In the genomic region with DNA sequence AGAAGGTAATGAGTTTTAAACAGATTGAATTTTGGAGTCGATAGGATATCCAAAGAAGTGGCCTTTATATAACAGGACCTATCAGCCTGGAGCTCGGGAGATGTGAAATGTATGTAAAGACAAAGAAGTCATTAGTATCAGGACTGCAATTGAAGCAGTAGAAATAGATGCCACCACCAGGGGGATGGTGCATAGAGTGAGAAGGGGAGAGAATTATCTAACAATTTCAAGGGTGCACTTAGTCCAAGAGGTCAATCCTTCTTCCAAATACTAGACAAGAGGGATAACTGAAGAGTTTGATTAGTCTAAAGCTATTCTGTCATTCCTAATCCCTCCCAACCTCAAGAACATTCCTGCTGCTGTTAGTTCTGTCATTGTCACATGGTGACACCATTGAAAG, we compare ENCODE assay signal across 15 cellular contexts.
DNase-seq lines count a peak whose midpoint lies in the region; ATAC-seq and TF ChIP-seq lines count a peak whose summit lies in the region.
"Had no signal": no experiment of that assay in that cellular context is flagged by ENCODE, and none has a peak within 500 bp of the region (broad histone marks: within the 10 kb centered on the region; RNA-seq: fewer than 3 reads in every experiment).

No MANE protein-coding gene starts in this region.

- TF ChIP-seq POLR2A in HCT116 (IDR thresholded peaks at IDR 0.05; ENCODE audit: borderline replicate concordance, extremely low read depth, insufficient read depth, insufficient read length): no peak

- no TSS peak for BruUV-seq in HCT116 (replicated peaks; lab: Mats Ljungman, UMichigan)

- ATAC-seq in HCT116 (peak; percentile 70), HG02840 (IDR thresholded peaks at IDR 0.05; ENCODE audit: low FRiP score, unreplicated experiment) (no peak)
- no peak for ATAC-seq in stimulated activated memory B cell treated with anti-CD40 and anti-IgM and Interleukin-4, amounts not matched to agents 10 μg/mL and 1 μg/mL and 100 μg/mL, for 72 hours
- ATAC-seq: left cardiac atrium had no signal

- no peaks in the 10 kb centered on the region for H3K4me1 Mint-ChIP-seq in stimulated activated memory B cell treated with anti-CD40 and anti-IgM and Interleukin-4, amounts not matched to agents 10 μg/mL and 1 μg/mL and 100 μg/mL, for 72 hours
- H3K4me1 Mint-ChIP-seq: naive B cell had no signal

- H2AFZ ChIP-seq in HCT116 (ENCODE audit: low read depth, low read length, poor library complexity, severe bottlenecking): no peak overlapping the region

- H3K4me1 ChIP-seq in HCT116 (ENCODE audit: control insufficient read depth in 1 of 2, insufficient read depth in 2 of 2, low read length in 2 of 2) (no peaks in the 10 kb centered on the region), colonic mucosa (no peaks in the 10 kb centered on the region)
- H3K4me1 ChIP-seq: ascending aorta, Peyer's patch had no signal

- peak in 2 of 3 experiments; percentile 41 to 52; a peak in 4 of 6 replicates for TF ChIP-seq CTCF in HCT116 (IDR thresholded peaks at IDR 0.05 in 2 of 3, conservative IDR thresholded peaks at IDR 0.05 in 1 of 3; ENCODE audit: borderline replicate concordance in 1 of 3, insufficient read depth in 1 of 3, low read depth in 2 of 3, low read length in 2 of 3)
- TF ChIP-seq CTCF in GM20000 (IDR thresholded peaks at IDR 0.05; ENCODE audit: extremely low read depth, missing control alignments): no peak
- no peak for TF ChIP-seq CTCF in colonic mucosa (IDR thresholded peaks at IDR 0.05)

- TF ChIP-seq RAD21 in HCT116 (IDR thresholded peaks at IDR 0.05; ENCODE audit: low read depth): no peak

- CTCF ChIA-PET in HCT116 (lab: Charles Lee): interaction anchor here (0.7 kb wide), 1 partner anchor 104 kb away, joined by 3 read pairs; no protein-coding TSS in a partner anchor

- H3K36me3 Mint-ChIP-seq in stimulated activated memory B cell treated with anti-CD40 and anti-IgM and Interleukin-4, amounts not matched to agents 10 μg/mL and 1 μg/mL and 100 μg/mL, for 72 hours: no peaks in the 10 kb centered on the region
- H3K36me3 Mint-ChIP-seq: activated CD4-positive, alpha-beta memory T cell treated with anti-CD3 and anti-CD28 coated beads for 36 hours had no signal

- H3K27ac ChIP-seq in HCT116 (ENCODE audit: low read depth, low read length) (no peak overlapping the region), colonic mucosa (no peak overlapping the region)
- H3K27ac ChIP-seq: ascending aorta, Peyer's patch had no signal

- no peaks in the 10 kb centered on the region for H3K9me2 ChIP-seq in HCT116 (ENCODE audit: insufficient read depth)

- no peak overlapping the region for H3K4me2 ChIP-seq in HCT116 (ENCODE audit: low read length)

- H3K27me3 Mint-ChIP-seq in stimulated activated memory B cell treated with anti-CD40 and anti-IgM and Interleukin-4, amounts not matched to agents 10 μg/mL and 1 μg/mL and 100 μg/mL, for 72 hours: peaks cover 16% of the 10 kb centered on the region
- H3K27me3 Mint-ChIP-seq: activated CD4-positive, alpha-beta memory T cell treated with anti-CD3 and anti-CD28 coated beads for 36 hours had no signal

- no peaks in the 10 kb centered on the region for H3K9me3 ChIP-seq in HCT116 (ENCODE audit: control insufficient read depth in 1 of 2, insufficient read depth in 1 of 2, low read depth in 1 of 2, low read length in 2 of 2)
- H3K9me3 ChIP-seq in colonic mucosa: no peaks in the 10 kb centered on the region
- H3K9me3 ChIP-seq: ascending aorta, Peyer's patch had no signal

- H4K20me1 ChIP-seq in HCT116 (ENCODE audit: insufficient read depth): no peaks in the 10 kb centered on the region

- no peaks in the 10 kb centered on the region for H3K79me2 ChIP-seq in HCT116 (ENCODE audit: insufficient read depth, low read length)

- no peaks in the 10 kb centered on the region for H3K27me3 ChIP-seq in HCT116 (ENCODE audit: insufficient read depth, low read length)
- H3K27me3 ChIP-seq in colonic mucosa: no peaks in the 10 kb centered on the region
- H3K27me3 ChIP-seq: ascending aorta, Peyer's patch had no signal

- peak; percentile 58 for DNase-seq in DMS53 (lab: John Stamatoyannopoulos, UW)
- no peak for DNase-seq in HCT116 (ENCODE audit: low read depth, low spot score)
- peak; percentile 13 for DNase-seq in RPMI8226
- peak; percentile 16 for DNase-seq in iPS-NIHi11 (ENCODE audit: low spot score)
- no peak for DNase-seq in GM20000 (ENCODE audit: low spot score)
- DNase-seq in colonic mucosa: no peak
- DNase-seq: activated CD4-positive, alpha-beta memory T cell treated with anti-CD3 and anti-CD28 coated beads for 36 hours; effector CD4-positive, alpha-beta T cell; left cardiac atrium; MV-4-11; naive B cell; Peyer's patch had no signal

- H3K36me3 ChIP-seq in HCT116 (ENCODE audit: control insufficient read depth in 1 of 2, insufficient read depth in 2 of 2, low read length in 2 of 2) (no peaks in the 10 kb centered on the region), colonic mucosa (no peaks in the 10 kb centered on the region)
- H3K36me3 ChIP-seq: ascending aorta, Peyer's patch had no signal

- no peak overlapping the region for H3K4me3 Mint-ChIP-seq in stimulated activated memory B cell treated with anti-CD40 and anti-IgM and Interleukin-4, amounts not matched to agents 10 μg/mL and 1 μg/mL and 100 μg/mL, for 72 hours
- H3K4me3 Mint-ChIP-seq: activated CD4-positive, alpha-beta memory T cell treated with anti-CD3 and anti-CD28 coated beads for 36 hours; naive B cell had no signal

- POLR2A ChIA-PET in HCT116 (lab: Charles Lee): no interaction called here

- H3K4me3 ChIP-seq in HCT116 (replicated peaks in 1 of 2; ENCODE audit: low read depth in 1 of 2, low read length in 2 of 2) (no peak overlapping the region), colonic mucosa (no peak overlapping the region)
- H3K4me3 ChIP-seq: ascending aorta, Peyer's patch had no signal

- intact Hi-C loops in HCT116 (cut with micrococcal nuclease): no loop called here
- intact Hi-C loops in colonic mucosa (cut with DNase I): no loop called here

- no peak overlapping the region for H3K27ac Mint-ChIP-seq in stimulated activated memory B cell treated with anti-CD40 and anti-IgM and Interleukin-4, amounts not matched to agents 10 μg/mL and 1 μg/mL and 100 μg/mL, for 72 hours
- H3K27ac Mint-ChIP-seq: activated CD4-positive, alpha-beta memory T cell treated with anti-CD3 and anti-CD28 coated beads for 36 hours; naive B cell had no signal

- RAD21 ChIA-PET in HCT116 (lab: Charles Lee; ENCODE audit: low non-redundant PET in 1 of 2, low total read pairs in 2 of 2, uncharacterized antibody in 2 of 2, unreplicated experiment in 2 of 2): no interaction called here

- no peaks in the 10 kb centered on the region for H3K9me3 Mint-ChIP-seq in stimulated activated memory B cell treated with anti-CD40 and anti-IgM and Interleukin-4, amounts not matched to agents 10 μg/mL and 1 μg/mL and 100 μg/mL, for 72 hours
- H3K9me3 Mint-ChIP-seq: activated CD4-positive, alpha-beta memory T cell treated with anti-CD3 and anti-CD28 coated beads for 36 hours had no signal

- no peak overlapping the region for H3K9ac ChIP-seq in HCT116 (ENCODE audit: low read length)
- no peak overlapping the region for H3K9ac ChIP-seq in colonic mucosa (ENCODE audit: low read depth in 2 of 2, low read length in 2 of 2)

TF ChIP-seq in HCT116, 20 proteins besides CTCF, POLR2A, EP300 and RAD21:
- no peak for TF ChIP-seq YY1 (IDR thresholded peaks at IDR 0.05; ENCODE audit: extremely low read depth, insufficient replicate concordance, low read depth, low read length)
- TF ChIP-seq CEBPB (IDR thresholded peaks at IDR 0.05; ENCODE audit: low read depth): no peak
- TF ChIP-seq, protein P1, sequence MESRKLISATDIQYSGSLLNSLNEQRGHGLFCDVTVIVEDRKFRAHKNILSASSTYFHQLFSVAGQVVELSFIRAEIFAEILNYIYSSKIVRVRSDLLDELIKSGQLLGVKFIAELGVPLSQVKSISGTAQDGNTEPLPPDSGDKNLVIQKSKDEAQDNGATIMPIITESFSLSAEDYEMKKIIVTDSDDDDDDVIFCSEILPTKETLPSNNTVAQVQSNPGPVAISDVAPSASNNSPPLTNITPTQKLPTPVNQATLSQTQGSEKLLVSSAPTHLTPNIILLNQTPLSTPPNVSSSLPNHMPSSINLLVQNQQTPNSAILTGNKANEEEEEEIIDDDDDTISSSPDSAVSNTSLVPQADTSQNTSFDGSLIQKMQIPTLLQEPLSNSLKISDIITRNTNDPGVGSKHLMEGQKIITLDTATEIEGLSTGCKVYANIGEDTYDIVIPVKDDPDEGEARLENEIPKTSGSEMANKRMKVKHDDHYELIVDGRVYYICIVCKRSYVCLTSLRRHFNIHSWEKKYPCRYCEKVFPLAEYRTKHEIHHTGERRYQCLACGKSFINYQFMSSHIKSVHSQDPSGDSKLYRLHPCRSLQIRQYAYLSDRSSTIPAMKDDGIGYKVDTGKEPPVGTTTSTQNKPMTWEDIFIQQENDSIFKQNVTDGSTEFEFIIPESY (IDR thresholded peaks at IDR 0.05; ENCODE audit: extremely low read depth, insufficient replicate concordance, low read length): no peak
- no peak for TF ChIP-seq ZNF274 (IDR thresholded peaks at IDR 0.05; ENCODE audit: low read depth, low read length)
- TF ChIP-seq POLR2AphosphoS5 (IDR thresholded peaks at IDR 0.05; ENCODE audit: low read depth, low read length): no peak
- TF ChIP-seq, protein P2, sequence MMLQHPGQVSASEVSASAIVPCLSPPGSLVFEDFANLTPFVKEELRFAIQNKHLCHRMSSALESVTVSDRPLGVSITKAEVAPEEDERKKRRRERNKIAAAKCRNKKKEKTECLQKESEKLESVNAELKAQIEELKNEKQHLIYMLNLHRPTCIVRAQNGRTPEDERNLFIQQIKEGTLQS (IDR thresholded peaks at IDR 0.05): no peak
- no peak for TF ChIP-seq EZH2phosphoT487 (IDR thresholded peaks at IDR 0.05; ENCODE audit: borderline replicate concordance)
- no peak for TF ChIP-seq SRF (IDR thresholded peaks at IDR 0.05; ENCODE audit: low read depth)
- no peak for TF ChIP-seq CBX3 (IDR thresholded peaks at IDR 0.05; ENCODE audit: low read depth)
- TF ChIP-seq, protein P3, sequence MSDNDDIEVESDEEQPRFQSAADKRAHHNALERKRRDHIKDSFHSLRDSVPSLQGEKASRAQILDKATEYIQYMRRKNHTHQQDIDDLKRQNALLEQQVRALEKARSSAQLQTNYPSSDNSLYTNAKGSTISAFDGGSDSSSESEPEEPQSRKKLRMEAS (IDR thresholded peaks at IDR 0.05): no peak
- no peak for TF ChIP-seq FOSL1 (IDR thresholded peaks at IDR 0.05; ENCODE audit: low read depth)
- no peak for TF ChIP-seq SP1 (IDR thresholded peaks at IDR 0.05; ENCODE audit: low read depth)
- TF ChIP-seq TCF7L2 (IDR thresholded peaks at IDR 0.05; ENCODE audit: borderline replicate concordance, extremely low read depth, insufficient read depth, insufficient read length): no peak

Comparison
In these comparisons a context has a peak if more than half of its experiments do, and no peak if none do; other contexts are left out.
1. DNase-seq: peak in DMS53 (single experiment), RPMI8226 (single experiment) and iPS-NIHi11 (single experiment); none in HCT116 (single experiment), GM20000 (single experiment) and colonic mucosa (single experiment).
2. CTCF ChIP-seq: peak in HCT116 (2 of 3); none in GM20000 (single experiment) and colonic mucosa (single experiment).